Comparison of ENCODE assay signal across 8 cellular contexts in the genomic region with DNA sequence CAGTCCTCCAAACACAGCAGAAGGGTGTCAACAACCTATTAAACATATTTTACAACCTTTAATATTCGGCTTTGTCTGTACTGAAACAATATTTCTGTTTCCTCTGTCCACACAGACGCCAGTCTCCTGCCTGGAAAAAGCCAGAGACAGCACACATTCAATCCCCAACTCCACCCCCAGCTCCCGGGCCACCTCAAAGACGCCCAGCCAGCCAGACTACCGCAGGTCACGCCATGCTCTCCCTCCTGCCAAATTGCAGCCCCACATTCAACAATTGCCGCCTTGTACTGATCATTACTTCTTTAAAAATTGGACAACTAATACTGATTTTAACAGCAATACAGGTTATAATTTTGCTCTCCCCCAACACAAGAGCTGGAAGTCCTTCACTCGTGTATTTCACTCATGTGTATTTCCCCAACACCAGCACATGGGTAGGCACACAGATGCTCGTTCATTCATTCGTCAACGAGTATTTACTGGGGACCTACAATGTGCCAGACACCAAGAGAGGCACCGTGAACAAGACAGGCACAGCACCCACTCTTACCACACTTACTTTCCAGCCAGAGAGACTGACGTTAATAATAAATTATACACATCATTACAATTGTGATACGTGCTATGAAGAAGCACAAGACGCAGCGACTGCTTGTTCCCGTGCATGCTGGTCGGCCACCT. TPM values are rescaled to one million over a fixed set of nuclear protein-coding genes. Genes with fewer than 3 reads are reported as not detected.
DNase-seq lines count a peak whose midpoint lies in the region; ATAC-seq, FAIRE-seq and TF ChIP-seq lines count a peak whose summit lies in the region.

No MANE protein-coding gene starts in this region.

- no peak overlapping the region for H4K5ac ChIP-seq in H1 (ENCODE audit: insufficient read length, low read depth, low read length)

- no peak overlapping the region for H2BK5ac ChIP-seq in H1 (ENCODE audit: low read depth, low read length)

- no peak overlapping the region for H2BK12ac ChIP-seq in H1 (ENCODE audit: low read depth, low read length)

- DNase-seq in PC-3 = no peak
- no peak for DNase-seq in H1 (ENCODE audit: low read depth in 1 of 2, low spot score in 2 of 2)
- peak in 2 of 5 donors; percentile 16 to 21 for DNase-seq in ovary
- no peak for DNase-seq in HPDE6-E6E7 (ENCODE audit: extremely low spot score)
- no peak for DNase-seq in NCI-H524 treated with DMSO at 0.1 percent for 48 hours (lab: John Stamatoyannopoulos, UW)
- DNase-seq in amniotic stem cell (lab: John Stamatoyannopoulos, UW) = no peak

- POLR2A ChIA-PET in PC-3 (lab: Charles Lee; ENCODE audit: unreplicated experiment) (no interaction called here), H1 (lab: Charles Lee; ENCODE audit: partially characterized antibody) (no interaction called here)

- TF ChIP-seq POLR2A in H1 (IDR thresholded peaks at IDR 0.05; ENCODE audit: control extremely low read depth in 1 of 2, low read depth in 2 of 2, low read length in 2 of 2) = no peak
- TF ChIP-seq POLR2A in ovary (IDR thresholded peaks at IDR 0.05) = no peak

- no peak overlapping the region for H3K4ac ChIP-seq in H1 (replicated peaks; ENCODE audit: insufficient read length, low read depth, low read length)

- H4K20me1 ChIP-seq in PC-3 (ENCODE audit: low read length) (no peaks in the 10 kb centered on the region), H1 (replicated peaks in 1 of 2; ENCODE audit: control insufficient read depth in 1 of 2, insufficient read depth in 2 of 2, low read length in 2 of 2) (peaks cover 2% of the 10 kb centered on the region in 2 experiments)

- no peaks in the 10 kb centered on the region for H3K79me1 ChIP-seq in H1 (ENCODE audit: low read depth, low read length)

- no peaks in the 10 kb centered on the region for H3K9me3 ChIP-seq in ES-I3 (ENCODE audit: control insufficient read depth, insufficient read depth, low read length)
- H3K9me3 ChIP-seq in PC-3 (ENCODE audit: low read length) = no peaks in the 10 kb centered on the region
- no peaks in the 10 kb centered on the region for H3K9me3 ChIP-seq in H1 (ENCODE audit: insufficient read depth in 2 of 2, low read depth in 1 of 2, low read length in 1 of 2)
- H3K9me3 ChIP-seq in ovary = no peaks in the 10 kb centered on the region

- H3K14ac ChIP-seq in H1 (ENCODE audit: insufficient read length) = no peak overlapping the region

- intact Hi-C loops in PC-3 (cut with micrococcal nuclease) (loop anchor here (5.0 kb wide), 1 partner anchor 96 kb away; the partner anchor contains the start of gene SAAL1), ovary (cut with DNase I) (loop anchor here in 1 of 4 donors (2.0 kb wide), 1 partner anchor 95 kb away; the partner anchor contains the start of gene SAAL1)

- H3K9ac ChIP-seq in ES-I3 (ENCODE audit: low read depth, low read length) = peak overlapping the region; percentile 70
- H3K9ac ChIP-seq in PC-3 (ENCODE audit: low read length) = peak overlapping the region; percentile 68; the same call in 1 of the 2 replicates
- H3K9ac ChIP-seq in H1 (replicated peaks in 1 of 4; ENCODE audit: extremely low read depth in 1 of 4, low read depth in 3 of 4, low read length in 3 of 4) = peak overlapping the region in 2 of 4 experiments; percentile 47 to 56; a peak in 3 of 7 replicates

- no peaks in the 10 kb centered on the region for H3K4me1 ChIP-seq in ES-I3 (ENCODE audit: insufficient read depth, low read length)
- H3K4me1 ChIP-seq in PC-3 (ENCODE audit: insufficient read depth, low read length) = peaks cover 15% of the 10 kb centered on the region; the same call in 1 of the 2 replicates
- H3K4me1 ChIP-seq in H1 (replicated peaks in 1 of 4; ENCODE audit: control insufficient read depth in 3 of 4, insufficient read depth in 4 of 4, low read length in 3 of 4) = peaks cover 0 to 8% (median 2%) of the 10 kb centered on the region in 4 experiments; a peak in 3 of 7 replicates
- H3K4me1 ChIP-seq in ovary (ENCODE audit: insufficient read depth) = peaks cover 4% of the 10 kb centered on the region

- no peak overlapping the region for H4K91ac ChIP-seq in H1 (replicated peaks; ENCODE audit: insufficient read length, low read length)

- TF ChIP-seq RAD21 in H1 (IDR thresholded peaks at IDR 0.05 in 1 of 2, conservative IDR thresholded peaks at IDR 0.05 in 1 of 2; ENCODE audit: low read depth in 2 of 2, low read length in 2 of 2) = no peak

- H3K4me2 ChIP-seq in PC-3 (ENCODE audit: low read length) (peak overlapping the region; percentile 98), H1 (ENCODE audit: insufficient read depth in 1 of 2, low read depth in 2 of 2, low read length in 2 of 2) (peak overlapping the region; percentile 85 to 91)

- H3K79me2 ChIP-seq in PC-3 (ENCODE audit: low read length) (peaks cover 22% of the 10 kb centered on the region), H1 (ENCODE audit: control insufficient read depth in 1 of 2, insufficient read depth in 2 of 2, low read length in 2 of 2) (0 out of 4 replicates have a peak, but pooled peaks cover 0 to 6% of the 10 kb centered on the region in 2 experiments)

- H3K56ac ChIP-seq in H1 (replicated peaks; ENCODE audit: insufficient read length, low read depth, low read length) = no peak overlapping the region

- H2AK5ac ChIP-seq in H1 (ENCODE audit: low read depth, low read length) = no peak overlapping the region

- no peaks in the 10 kb centered on the region for H3K27me3 ChIP-seq in PC-3 (ENCODE audit: low read length)
- H3K27me3 ChIP-seq in H1 (replicated peaks in 1 of 4; ENCODE audit: control insufficient read depth in 3 of 4, extremely low read depth in 1 of 4, insufficient read depth in 3 of 4, low read length in 3 of 4) = peaks cover 0 to 12% (median 7%) of the 10 kb centered on the region in 4 experiments; a peak in 5 of 7 replicates
- H3K27me3 ChIP-seq in ovary = no peaks in the 10 kb centered on the region

- H2AFZ ChIP-seq in PC-3 (ENCODE audit: low read length) (peak overlapping the region; percentile 99), H1 (ENCODE audit: low read length) (0 out of 2 replicates have a peak overlapping the region, but pooled peaks have one; percentile 85)

- ATAC-seq in PC-3 (no peak), HG03025 (IDR thresholded peaks at IDR 0.05; ENCODE audit: low FRiP score, unreplicated experiment) (no peak)

- H4K8ac ChIP-seq in H1 (ENCODE audit: extremely low read depth, insufficient read depth, low read length) = 0 out of 2 replicates have a peak overlapping the region, but pooled peaks have one; percentile 18

- no TSS peak for BruUV-seq in PC-3 (replicated peaks; lab: Mats Ljungman, UMichigan)

- no peak overlapping the region for H3K23ac ChIP-seq in H1 (ENCODE audit: insufficient read length)

- no peaks in the 10 kb centered on the region for H3K9me2 ChIP-seq in PC-3 (replicated peaks; ENCODE audit: low read length)

- H3K4me3 ChIP-seq in PC-3 (ENCODE audit: low read length) (peak overlapping the region; percentile 85), H1 (ENCODE audit: extremely low read depth in 1 of 4, insufficient read depth in 2 of 4, low read depth in 3 of 4, low read length in 4 of 4) (peak overlapping the region; percentile 85 to 97 (median 92)), ovary (peak overlapping the region; percentile 61)

- TF ChIP-seq EP300 in H1 (IDR thresholded peaks at IDR 0.05; ENCODE audit: borderline replicate concordance in 1 of 2, low read depth in 2 of 2, low read length in 2 of 2) = no peak
- TF ChIP-seq EP300 in ovary (IDR thresholded peaks at IDR 0.05) = no peak

- no peaks in the 10 kb centered on the region for H3K36me3 ChIP-seq in ES-I3 (ENCODE audit: insufficient read depth, low read length)
- H3K36me3 ChIP-seq in PC-3 (ENCODE audit: low read depth, low read length) = no peaks in the 10 kb centered on the region
- no peaks in the 10 kb centered on the region for H3K36me3 ChIP-seq in H1 (ENCODE audit: control insufficient read depth in 2 of 4, insufficient read depth in 4 of 4, low read length in 3 of 4)
- no peaks in the 10 kb centered on the region for H3K36me3 ChIP-seq in ovary

- no peak overlapping the region for H2BK120ac ChIP-seq in H1 (replicated peaks; ENCODE audit: low read depth, low read length)

- WGBS in H1 (ENCODE audit: extremely low coverage in 1 of 2, insufficient coverage in 1 of 2, insufficient read length in 1 of 2, insufficient replicate concordance in 2 of 2, low coverage in 1 of 2, low lambda C conversion rate in 2 of 2, missing lambda C conversion rate in 1 of 2), 2 experiments = 61% methylated on average over 18 of the region's 18 CpGs; no CpG with 5 or more reads in 1 of the 2 experiments
- WGBS in ovary, 3 donors = 44 to 59% (median 52%) methylated on average over 18 of the region's 18 CpGs

- CTCF ChIA-PET in PC-3 (lab: Charles Lee) = no interaction called here
- CTCF ChIA-PET in H1 (lab: Charles Lee; ENCODE audit: partially characterized antibody) = interaction anchor here (0.6 to 0.7 kb wide), 2 partner anchors 15 to 278 kb away, joined by 3 to 4 read pairs; no protein-coding TSS in a partner anchor

- no peak overlapping the region for H2BK20ac ChIP-seq in H1 (ENCODE audit: low read length)

- H2BK15ac ChIP-seq in H1 (ENCODE audit: low read length) = no peak overlapping the region

- H3K23me2 ChIP-seq in H1 (ENCODE audit: low read depth, low read length) = peaks cover 13% of the 10 kb centered on the region

- FAIRE-seq in H1 (lab: Jason Lieb, UNC) = no peak

- no peak overlapping the region for H3K18ac ChIP-seq in H1 (ENCODE audit: extremely low read depth, low read length)

- H3K27ac ChIP-seq in PC-3 (ENCODE audit: low read length) = no peak overlapping the region
- no peak overlapping the region for H3K27ac ChIP-seq in H1 (ENCODE audit: low read depth, low read length)
- H3K27ac ChIP-seq in ovary = peak overlapping the region in 1 of 2 donors; percentile 84

- TF ChIP-seq CTCF in PC-3 (conservative IDR thresholded peaks at IDR 0.05; ENCODE audit: low read depth, low read length) = no peak
- TF ChIP-seq CTCF in H1 (IDR thresholded peaks at IDR 0.05; ENCODE audit: control extremely low read depth in 1 of 3, insufficient read depth in 1 of 3, low read depth in 1 of 3, low read length in 3 of 3) = no peak
- no peak for TF ChIP-seq CTCF in ovary (IDR thresholded peaks at IDR 0.05)

- H3F3A ChIP-seq in PC-3 (ENCODE audit: low read length, unreplicated experiment) = no peaks in the 10 kb centered on the region

RNA-seq across cellular contexts. Expression of gene SERGEF, which starts 1.1 kb away (rescaled TPM):
- total RNA-seq in PC-3 (2014; rRNA removed) (13.7 and 14.0 TPM in 2 replicates), ovary (10 to 100 TPM; 42.0 to 76.3 (median 62.2) TPM)
- 28.8 and 35.8 TPM in 2 replicates for total RNA-seq in H1 (2021; fragmentation: NEBNext Ultra II Directional; extraction: Animal tissue kit (Norgen Biotek cat#: 25700))
- polyA plus RNA-seq in H1 (2011; rRNA removed) (16.6 and 19.2 TPM in 2 replicates), ovary (10 to 100 TPM; 47.8 to 59.7 TPM)
- 21.8 TPM for polyA plus RNA-seq in H1 (2011; cell fraction: cytosol; rRNA removed)
- polyA plus RNA-seq in H1 (2011; cell fraction: nucleus; rRNA removed) = 14.1 TPM
- 34.7 to 50.0 TPM (median 42.0 TPM) in 4 replicates for polyA plus RNA-seq in H1 (2012, experiment 1 of 2)
- 11.5 TPM for polyA plus RNA-seq in H1 (2012, experiment 2 of 2)
- 23.2 TPM for polyA plus RNA-seq in H1 (2013, experiment 1 of 2)
- polyA plus RNA-seq in H1 (2013, experiment 2 of 2) = 27.6 TPM
- 32.1 and 40.2 TPM in 2 replicates for polyA minus RNA-seq in H1 (2011; rRNA and poly(A)+ RNA removed)
- polyA minus RNA-seq in H1 (2011; cell fraction: cytosol; rRNA and poly(A)+ RNA removed) = 13.6 TPM
- polyA minus RNA-seq in H1 (2011; cell fraction: nucleus; rRNA and poly(A)+ RNA removed) = 26.0 TPM

RNA-seq across cellular contexts. Expression of gene TPH1, which starts 34.3 kb away (rescaled TPM):
- total RNA-seq in PC-3 (2014; rRNA removed) (0.07 TPM in 1 of 2 replicates, not detected in the other), ovary (1 to 10 TPM in 2 of 7 donors, under 1 TPM in 5; 0.36 to 1.6 (median 0.57) TPM)
- 0.08 and 0.22 TPM in 2 replicates for total RNA-seq in H1 (2021; fragmentation: NEBNext Ultra II Directional; extraction: Animal tissue kit (Norgen Biotek cat#: 25700))
- polyA plus RNA-seq in H1 (2011; rRNA removed) (0.08 and 0.09 TPM in 2 replicates), ovary (1 to 10 TPM in 1 of 2 donors, under 1 TPM in 1; 0.28 to 1.1 TPM)
- 0.12 TPM for polyA plus RNA-seq in H1 (2011; cell fraction: cytosol; rRNA removed)
- polyA plus RNA-seq in H1 (2011; cell fraction: nucleus; rRNA removed) = 0.16 TPM
- polyA plus RNA-seq in H1 (2012, experiment 1 of 2) = 0.05 to 0.37 TPM (median 0.07 TPM) in 4 replicates
- not detected for polyA plus RNA-seq in H1 (2012, experiment 2 of 2)
- 0.18 TPM for polyA plus RNA-seq in H1 (2013, experiment 1 of 2)
- 0.09 TPM for polyA plus RNA-seq in H1 (2013, experiment 2 of 2)
- polyA minus RNA-seq in H1 (2011; rRNA and poly(A)+ RNA removed) = 0.10 and 0.16 TPM in 2 replicates
- polyA minus RNA-seq in H1 (2011; cell fraction: cytosol; rRNA and poly(A)+ RNA removed) = not detected
- 0.10 TPM for polyA minus RNA-seq in H1 (2011; cell fraction: nucleus; rRNA and poly(A)+ RNA removed)
